In genomic region chr17:60390223-60390622, GRCh38 we compare ENCODE assay signal across 1 cellular context.
TF ChIP-seq lines count a peak whose summit lies in the region.

No MANE protein-coding gene starts in this region.

TF ChIP-seq in HCT116, 20 proteins besides CTCF, POLR2A, EP300 and RAD21 (continued from another document):
- TF ChIP-seq ZBTB33 (IDR thresholded peaks at IDR 0.05; ENCODE audit: extremely low read depth, insufficient replicate concordance, low read length), result no peak
- no peak for TF ChIP-seq EZH2 (IDR thresholded peaks at IDR 0.05)
- no peak for TF ChIP-seq SIN3A (IDR thresholded peaks at IDR 0.05; ENCODE audit: low read depth)
- no peak for TF ChIP-seq ATF3 (IDR thresholded peaks at IDR 0.05)
- TF ChIP-seq JUND (IDR thresholded peaks at IDR 0.05), result no peak
- no peak for TF ChIP-seq CBX3 (IDR thresholded peaks at IDR 0.05; ENCODE audit: low read depth)
TF ChIP-seq in HCT116: peak in this region for 0.
